Comparison of ENCODE assay signal across 27 cellular contexts in genomic region chr17:40841246-40841645, GRCh38. TPM values are rescaled to one million over a fixed set of nuclear protein-coding genes. Genes with fewer than 3 reads are reported as not detected.
DNase-seq lines count a peak whose midpoint lies in the region; ATAC-seq, FAIRE-seq and TF ChIP-seq lines count a peak whose summit lies in the region.
"Had no signal": no experiment of that assay in that cellular context is flagged by ENCODE, and none has a peak within 500 bp of the region (broad histone marks: within the 10 kb centered on the region; RNA-seq: fewer than 3 reads in every experiment).

No MANE protein-coding gene starts in this region.

- TF ChIP-seq RAD21 in K562 (CRISPR knock-in tag; conservative IDR thresholded peaks at IDR 0.05 in 1 of 2, IDR thresholded peaks at IDR 0.05 in 1 of 2) = no peak

- H3K27ac Mint-ChIP-seq in progenitor cell of endocrine pancreas = no peak overlapping the region
- H3K27ac Mint-ChIP-seq: CD14-positive monocyte had no signal

- no peak overlapping the region for H3K4me3 Mint-ChIP-seq in progenitor cell of endocrine pancreas (ENCODE audit: low read depth)
- H3K4me3 Mint-ChIP-seq: CD14-positive monocyte had no signal

- no TSS peak for BruUV-seq in K562 (replicated peaks; lab: Mats Ljungman, UMichigan)

- H3K9me3 Mint-ChIP-seq in progenitor cell of endocrine pancreas (ENCODE audit: low read depth) = no peaks in the 10 kb centered on the region

- no peak overlapping the region for H3K9ac ChIP-seq in K562 (ENCODE audit: insufficient read depth in 1 of 2, low read depth in 2 of 2, low read length in 2 of 2)

- DNase-seq in HEK293T (ENCODE audit: extremely low spot score) = peak; percentile 6
- peak; percentile 27 to 66 (median 51) for DNase-seq in K562 (ENCODE audit: extremely low read depth in 1 of 4, low spot score in 3 of 4)
- peak; percentile 34 for DNase-seq in fibroblast of peridontal ligament (ENCODE audit: extremely low read depth)
- DNase-seq in iris pigment epithelial cell (ENCODE audit: low read depth) = peak; percentile 29
- DNase-seq in DMS53 (lab: John Stamatoyannopoulos, UW) = no peak
- no peak for DNase-seq in omental fat pad (ENCODE audit: low spot score)
- no peak for DNase-seq in progenitor cell of endocrine pancreas (ENCODE audit: low spot score, unreplicated experiment)
- DNase-seq in stimulated activated CD4-positive, alpha-beta T cell treated with anti-CD3 and anti-CD28 coated beads, Interleukin-4, amount 100 ng/mL, for 4 hours = no peak
- DNase-seq: BE2C, Calu3, DND-41, Karpas-422, NCI-H1105, NCI-H1436 treated with DMSO at 0.1 percent for 48 hours, NCI-H187 treated with DMSO at 0.1 percent for 48 hours, NCI-H2171 treated with DMSO at 0.1 percent for 48 hours, NCI-H345, NCI-H510A treated with DMSO at 0.1 percent for 48 hours, NCI-H748 treated with DMSO at 0.1 percent for 48 hours had no signal

- WGBS in K562 (ENCODE audit: insufficient coverage, low coverage, missing lambda C conversion rate) = 7% methylated on average over 3 of the region's 3 CpGs

- H3K27me3 ChIP-seq in K562 (ENCODE audit: control insufficient read depth in 2 of 2, insufficient read depth in 2 of 2, low read length in 2 of 2) = no peaks in the 10 kb centered on the region
- H3K27me3 ChIP-seq: SJSA1 had no signal

- FAIRE-seq in K562 (lab: Jason Lieb, UNC) = peak; percentile 73
- FAIRE-seq: GM19239 had no signal

- H3K79me2 ChIP-seq in K562 (ENCODE audit: control insufficient read depth, insufficient read depth, low read length) = no peaks in the 10 kb centered on the region

- peak; percentile 90 for ATAC-seq in K562
- no peak for ATAC-seq in omental fat pad (ENCODE audit: low FRiP score)
- ATAC-seq: HCT116, Right ventricle myocardium inferior had no signal

- POLR2A ChIA-PET in HEK293T (lab: Yijun Ruan, JAX) (no interaction called here), K562 (lab: Yijun Ruan, JAX) (interaction anchor here (0.6 to 3.0 kb wide), 3 partner anchors 12 to 49 kb away, joined by 3 to 12 read pairs (median 4); no protein-coding TSS in a partner anchor)

- TF ChIP-seq EP300 in K562 (IDR thresholded peaks at IDR 0.05; ENCODE audit: low read length) = no peak

- peaks cover 2% of the 10 kb centered on the region for H3K9me1 ChIP-seq in K562 (ENCODE audit: control insufficient read depth, insufficient read depth, low read length)

- TF ChIP-seq CTCF in K562 (IDR thresholded peaks at IDR 0.05 in 2 of 3, conservative IDR thresholded peaks at IDR 0.05 in 1 of 3; ENCODE audit: insufficient read depth in 2 of 3, low read depth in 1 of 3, low read length in 3 of 3) (0 out of 6 replicates have a peak, but pooled peaks of 1 of the 3 experiments have one; percentile 6), omental fat pad (IDR thresholded peaks at IDR 0.05) (no peak), progenitor cell of endocrine pancreas (IDR thresholded peaks at IDR 0.05; ENCODE audit: unreplicated experiment) (no peak)

- no peak for TF ChIP-seq POLR2A in K562 (conservative IDR thresholded peaks at IDR 0.05)

- no peaks in the 10 kb centered on the region for H3K9me3 ChIP-seq in K562 (replicated peaks; ENCODE audit: control insufficient read depth, insufficient read depth, low read depth, low read length)
- H3K9me3 ChIP-seq: BE2C had no signal

- intact Hi-C loops in K562 (cut with micrococcal nuclease) = no loop called here

- H3K4me1 Mint-ChIP-seq in progenitor cell of endocrine pancreas (ENCODE audit: low read depth) = no peaks in the 10 kb centered on the region
- H3K4me1 Mint-ChIP-seq: CD14-positive monocyte had no signal

- CTCF ChIA-PET in HEK293T (lab: Yijun Ruan, JAX) = no interaction called here
- CTCF ChIA-PET in K562 (lab: Yijun Ruan, JAX; ENCODE audit: low intra/inter-chr PET ratio) = no interaction called here

- H2AFZ ChIP-seq in K562 (ENCODE audit: low read depth, low read length) = peak overlapping the region; percentile 75

- H3K27ac ChIP-seq in K562 (ENCODE audit: extremely low read depth, low read depth, low read length) = no peak overlapping the region; the same call in 2 of the 3 replicates
- H3K27ac ChIP-seq: HL-60, SJSA1 had no signal

- H3K4me3 ChIP-seq in K562 = no peak overlapping the region
- H3K4me3 ChIP-seq: SJSA1 had no signal

- H4K20me1 ChIP-seq in K562 (replicated peaks; ENCODE audit: control insufficient read depth, insufficient read depth, low read length) = no peaks in the 10 kb centered on the region

- peaks cover 12 to 49% of the 10 kb centered on the region in 2 experiments for H3K4me1 ChIP-seq in K562 (replicated peaks in 1 of 2; ENCODE audit: control insufficient read depth in 2 of 2, insufficient read depth in 2 of 2, low read length in 2 of 2)
- H3K4me1 ChIP-seq: BE2C, SJSA1 had no signal

- no peak overlapping the region; the same call in 1 of the 2 replicates for H3K4me2 ChIP-seq in K562 (ENCODE audit: insufficient read depth, low read length)

- H3K27me3 Mint-ChIP-seq in progenitor cell of endocrine pancreas = peaks cover 55% of the 10 kb centered on the region

- H3K36me3 Mint-ChIP-seq in progenitor cell of endocrine pancreas (ENCODE audit: insufficient read depth) = no peaks in the 10 kb centered on the region
- H3K36me3 Mint-ChIP-seq: CD14-positive monocyte had no signal

- H3K36me3 ChIP-seq in K562 (ENCODE audit: control insufficient read depth, insufficient read depth, low read length) = no peaks in the 10 kb centered on the region
- H3K36me3 ChIP-seq: BE2C, SJSA1 had no signal

- in situ Hi-C loops in K562 (cut with MboI) = no loop called here

RNA-seq across cellular contexts. Expression of gene KRT10, which starts 18.8 kb away (rescaled TPM):
- total RNA-seq in K562 (2011; cell fraction: chromatin; rRNA removed; ENCODE audit: low replicate concordance) = 11.6 and 27.7 TPM in 2 replicates
- 10.5 and 12.3 TPM in 2 replicates for total RNA-seq in K562 (2011; cell fraction: nucleolus; rRNA removed)
- total RNA-seq in K562 (2011; cell fraction: nucleoplasm; rRNA removed) = 19.1 and 28.6 TPM in 2 replicates
- total RNA-seq in K562 (2014; rRNA removed) (64.0 and 70.5 TPM in 2 replicates), K562 (2014; rRNA removed; fragmentation: Illumina TruSeq; extraction: Trizol) (80.8 and 101 TPM in 2 replicates), K562 (2015; rRNA removed; fragmentation: Illumina TruSeq; extraction: Trizol) (45.7 and 51.0 TPM in 2 replicates), K562 (2021) (153 and 166 TPM in 2 replicates), omental fat pad (10 to 100 TPM in 2 of 4 donors, 1 to 10 TPM in 2; 4.4 to 17.5 (median 10.8) TPM), progenitor cell of endocrine pancreas (33.1 and 37.5 TPM in 2 replicates)
- polyA plus RNA-seq in K562 (2011; rRNA removed) (38.5 and 179 TPM in 2 replicates), K562 (2014; fragmentation: Illumina TruSeq; extraction: Trizol) (76.2 and 80.2 TPM in 2 replicates), K562 (2014; fragmentation: Nextera tagmentation; extraction: Ambion mirVana) (10 to 100 TPM; 47.0 to 54.6 TPM), K562 (2014; rRNA removed) (110 and 139 TPM in 2 replicates)
- polyA plus RNA-seq in K562 (2011; cell fraction: cytosol; rRNA removed) = 14.5 and 29.1 TPM in 2 replicates
- 13.4 and 14.2 TPM in 2 replicates for polyA plus RNA-seq in K562 (2011; cell fraction: nucleus; rRNA removed)
- 97.2 and 238 TPM in 2 replicates for polyA plus RNA-seq in K562 (2012)
- polyA minus RNA-seq in K562 (2011; rRNA and poly(A)+ RNA removed) = 5.6 and 37.3 TPM in 2 replicates
- polyA minus RNA-seq in K562 (2011; cell fraction: cytosol; rRNA and poly(A)+ RNA removed) = 6.6 and 21.6 TPM in 2 replicates
- polyA minus RNA-seq in K562 (2011; cell fraction: nucleus; rRNA and poly(A)+ RNA removed) = 2.4 and 4.8 TPM in 2 replicates

RNA-seq across cellular contexts. Expression of gene KRT12, which starts 25.8 kb away (rescaled TPM):
- 1.2 TPM in 1 of 2 replicates, not detected in the other for total RNA-seq in K562 (2011; cell fraction: chromatin; rRNA removed; ENCODE audit: low replicate concordance)
- 1.3 TPM in 1 of 2 replicates, not detected in the other for total RNA-seq in K562 (2011; cell fraction: nucleolus; rRNA removed)
- total RNA-seq in K562 (2011; cell fraction: nucleoplasm; rRNA removed) = not detected in 2 replicates
- total RNA-seq in K562 (2014; rRNA removed) (6.2 and 7.5 TPM in 2 replicates), K562 (2014; rRNA removed; fragmentation: Illumina TruSeq; extraction: Trizol) (1.7 and 1.9 TPM in 2 replicates), K562 (2015; rRNA removed; fragmentation: Illumina TruSeq; extraction: Trizol) (2.3 and 3.1 TPM in 2 replicates), K562 (2021) (1.9 and 2.4 TPM in 2 replicates), omental fat pad (not detected), progenitor cell of endocrine pancreas (not detected in 2 replicates)
- polyA plus RNA-seq in K562 (2011; rRNA removed) (0.63 and 0.91 TPM in 2 replicates), K562 (2014; fragmentation: Illumina TruSeq; extraction: Trizol) (2.2 and 2.9 TPM in 2 replicates), K562 (2014; fragmentation: Nextera tagmentation; extraction: Ambion mirVana) (under 1 TPM; 0.18 to 0.53 TPM), K562 (2014; rRNA removed) (3.0 and 7.0 TPM in 2 replicates)
- 0.74 and 1.6 TPM in 2 replicates for polyA plus RNA-seq in K562 (2011; cell fraction: cytosol; rRNA removed)
- 0.38 and 0.46 TPM in 2 replicates for polyA plus RNA-seq in K562 (2011; cell fraction: nucleus; rRNA removed)
- polyA plus RNA-seq in K562 (2012) = 3.5 and 4.4 TPM in 2 replicates
- 0.18 and 0.42 TPM in 2 replicates for polyA minus RNA-seq in K562 (2011; rRNA and poly(A)+ RNA removed)
- not detected in 2 replicates for polyA minus RNA-seq in K562 (2011; cell fraction: cytosol; rRNA and poly(A)+ RNA removed)
- 0.54 and 0.56 TPM in 2 replicates for polyA minus RNA-seq in K562 (2011; cell fraction: nucleus; rRNA and poly(A)+ RNA removed)
- total RNA-seq: A673, H4, Right ventricle myocardium inferior, SJSA1 had no signal
- polyA plus RNA-seq: CD14-positive monocyte had no signal

RNA-seq across cellular contexts. Expression of gene KRT28, which starts 41.5 kb away (rescaled TPM):
- total RNA-seq in K562 (2011; cell fraction: chromatin; rRNA removed; ENCODE audit: low replicate concordance) = not detected in 2 replicates
- not detected in 2 replicates for total RNA-seq in K562 (2011; cell fraction: nucleolus; rRNA removed)
- not detected in 2 replicates for total RNA-seq in K562 (2011; cell fraction: nucleoplasm; rRNA removed)
- total RNA-seq in K562 (2014; rRNA removed) = not detected in 2 replicates
- total RNA-seq in K562 (2014; rRNA removed; fragmentation: Illumina TruSeq; extraction: Trizol) = not detected in 2 replicates
- total RNA-seq in K562 (2015; rRNA removed; fragmentation: Illumina TruSeq; extraction: Trizol) = not detected in 2 replicates
- total RNA-seq in K562 (2021) = not detected in 2 replicates
- polyA plus RNA-seq in K562 (2011; rRNA removed) = not detected in 2 replicates
- polyA plus RNA-seq in K562 (2011; cell fraction: cytosol; rRNA removed) = not detected in 2 replicates
- not detected in 2 replicates for polyA plus RNA-seq in K562 (2011; cell fraction: nucleus; rRNA removed)
- not detected in 2 replicates for polyA plus RNA-seq in K562 (2012)
- not detected in 2 replicates for polyA plus RNA-seq in K562 (2014; fragmentation: Illumina TruSeq; extraction: Trizol)
- polyA plus RNA-seq in K562 (2014; fragmentation: Nextera tagmentation; extraction: Ambion mirVana) = not detected
- polyA plus RNA-seq in K562 (2014; rRNA removed) = not detected in 2 replicates
- polyA minus RNA-seq in K562 (2011; rRNA and poly(A)+ RNA removed) = not detected in 2 replicates
- not detected in 2 replicates for polyA minus RNA-seq in K562 (2011; cell fraction: cytosol; rRNA and poly(A)+ RNA removed)
- polyA minus RNA-seq in K562 (2011; cell fraction: nucleus; rRNA and poly(A)+ RNA removed) = not detected in 2 replicates
- not detected for total RNA-seq in omental fat pad
- total RNA-seq in progenitor cell of endocrine pancreas = not detected in 2 replicates
- total RNA-seq: A673, Calu3, H4, Right ventricle myocardium inferior, SJSA1 had no signal
- polyA plus RNA-seq: CD14-positive monocyte had no signal

RNA-seq across cellular contexts. Expression of gene KRT20, which starts 43.8 kb away (rescaled TPM):
- total RNA-seq in K562 (2011; cell fraction: chromatin; rRNA removed; ENCODE audit: low replicate concordance) = not detected in 2 replicates
- total RNA-seq in K562 (2011; cell fraction: nucleolus; rRNA removed) = not detected in 2 replicates
- not detected in 2 replicates for total RNA-seq in K562 (2011; cell fraction: nucleoplasm; rRNA removed)
- total RNA-seq in K562 (2014; rRNA removed) = not detected in 2 replicates
- total RNA-seq in K562 (2014; rRNA removed; fragmentation: Illumina TruSeq; extraction: Trizol) = not detected in 2 replicates
- not detected in 2 replicates for total RNA-seq in K562 (2015; rRNA removed; fragmentation: Illumina TruSeq; extraction: Trizol)
- total RNA-seq in K562 (2021) = 0.44 and 0.51 TPM in 2 replicates
- not detected in 2 replicates for polyA plus RNA-seq in K562 (2011; rRNA removed)
- polyA plus RNA-seq in K562 (2011; cell fraction: cytosol; rRNA removed) = not detected in 2 replicates
- not detected in 2 replicates for polyA plus RNA-seq in K562 (2011; cell fraction: nucleus; rRNA removed)
- not detected in 2 replicates for polyA plus RNA-seq in K562 (2012)
- polyA plus RNA-seq in K562 (2014; fragmentation: Illumina TruSeq; extraction: Trizol) = not detected in 2 replicates
- polyA plus RNA-seq in K562 (2014; fragmentation: Nextera tagmentation; extraction: Ambion mirVana) = not detected
- not detected in 2 replicates for polyA plus RNA-seq in K562 (2014; rRNA removed)
- not detected in 2 replicates for polyA minus RNA-seq in K562 (2011; rRNA and poly(A)+ RNA removed)
- not detected in 2 replicates for polyA minus RNA-seq in K562 (2011; cell fraction: cytosol; rRNA and poly(A)+ RNA removed)
- polyA minus RNA-seq in K562 (2011; cell fraction: nucleus; rRNA and poly(A)+ RNA removed) = not detected in 2 replicates
- total RNA-seq in omental fat pad = not detected
- total RNA-seq in progenitor cell of endocrine pancreas = not detected in 2 replicates
- total RNA-seq: A673, H4, Right ventricle myocardium inferior, SJSA1 had no signal
- polyA plus RNA-seq: CD14-positive monocyte had no signal

RNA-seq across cellular contexts. Expression of gene KRT27, which starts 58.9 kb away (rescaled TPM):
- total RNA-seq in K562 (2011; cell fraction: chromatin; rRNA removed; ENCODE audit: low replicate concordance) = not detected in 2 replicates
- total RNA-seq in K562 (2011; cell fraction: nucleolus; rRNA removed) = not detected in 2 replicates
- total RNA-seq in K562 (2011; cell fraction: nucleoplasm; rRNA removed) = not detected in 2 replicates
- total RNA-seq in K562 (2014; rRNA removed) (not detected in 2 replicates), K562 (2014; rRNA removed; fragmentation: Illumina TruSeq; extraction: Trizol) (not detected in 2 replicates), K562 (2015; rRNA removed; fragmentation: Illumina TruSeq; extraction: Trizol) (not detected in 2 replicates), K562 (2021) (0.11 TPM in 1 of 2 replicates, not detected in the other), omental fat pad (not detected), progenitor cell of endocrine pancreas (not detected in 2 replicates)
- polyA plus RNA-seq in K562 (2011; rRNA removed) (not detected in 2 replicates), K562 (2014; fragmentation: Illumina TruSeq; extraction: Trizol) (not detected in 2 replicates), K562 (2014; fragmentation: Nextera tagmentation; extraction: Ambion mirVana) (under 1 TPM in 1 of 2 experiments, not detected in 1; 0.10 TPM), K562 (2014; rRNA removed) (not detected in 2 replicates)
- polyA plus RNA-seq in K562 (2011; cell fraction: cytosol; rRNA removed) = not detected in 2 replicates
- polyA plus RNA-seq in K562 (2011; cell fraction: nucleus; rRNA removed) = not detected in 2 replicates
- polyA plus RNA-seq in K562 (2012) = not detected in 2 replicates
- polyA minus RNA-seq in K562 (2011; rRNA and poly(A)+ RNA removed) = not detected in 2 replicates
- polyA minus RNA-seq in K562 (2011; cell fraction: cytosol; rRNA and poly(A)+ RNA removed) = not detected in 2 replicates
- polyA minus RNA-seq in K562 (2011; cell fraction: nucleus; rRNA and poly(A)+ RNA removed) = not detected in 2 replicates
- total RNA-seq: A673, Calu3, H4, Right ventricle myocardium inferior, SJSA1 had no signal
- polyA plus RNA-seq: CD14-positive monocyte had no signal

Comparison
In these comparisons a context has a peak if more than half of its experiments do, and no peak if none do; other contexts are left out.
1. DNase-seq: peak in HEK293T (single experiment), K562 (4 of 4), fibroblast of peridontal ligament (single experiment) and iris pigment epithelial cell (single experiment); none in DMS53 (single experiment), omental fat pad (single experiment), progenitor cell of endocrine pancreas (single experiment) and stimulated activated CD4-positive, alpha-beta T cell treated with anti-CD3 and anti-CD28 coated beads, Interleukin-4, amount 100 ng/mL, for 4 hours (0 of 2).